Comparison of ENCODE assay signal across 1 cellular context in the genomic region with DNA sequence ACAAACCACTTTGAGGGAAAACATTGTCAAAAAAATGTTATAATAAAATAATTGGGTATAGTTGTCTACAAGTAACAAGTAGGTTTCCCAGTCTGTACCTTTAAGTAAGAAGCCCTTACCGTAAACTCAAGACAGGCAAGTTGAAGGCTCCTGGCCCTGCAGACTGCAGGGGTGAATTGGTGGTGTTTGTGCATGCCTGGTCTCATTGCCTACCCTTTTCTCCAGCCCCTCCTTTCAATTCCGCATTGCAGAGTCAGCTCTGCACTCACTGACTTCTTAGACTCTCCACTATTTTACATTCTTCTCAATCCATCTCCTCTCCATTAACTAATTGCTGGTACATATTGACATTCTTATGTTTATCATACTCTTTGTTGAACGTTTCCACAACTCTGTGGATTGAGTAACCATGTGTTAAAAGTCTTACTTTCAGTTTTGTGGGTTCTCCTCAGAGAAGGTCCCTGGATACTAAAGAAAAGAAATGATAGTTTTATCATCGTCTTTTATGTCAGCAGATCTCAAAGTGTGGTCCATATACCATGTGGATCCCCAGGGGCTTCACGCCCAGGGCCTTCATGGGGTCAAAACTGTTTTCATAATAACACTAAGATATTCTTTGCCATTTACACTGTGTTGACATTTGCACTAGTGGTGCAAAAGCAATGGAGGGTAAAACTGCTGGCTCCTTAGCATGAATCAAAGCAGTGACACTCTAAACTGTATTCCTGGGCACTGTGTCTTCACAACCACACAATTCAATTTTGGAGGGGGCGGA.
TF ChIP-seq lines count a peak whose summit lies in the region.

No MANE protein-coding gene starts in this region.

TF ChIP-seq in GM23338, 12 proteins besides CTCF, POLR2A, EP300 and RAD21 (continued from another document):
- TF ChIP-seq REST (IDR thresholded peaks at IDR 0.05; ENCODE audit: unreplicated experiment) (no peak), EZH2phosphoT487 (IDR thresholded peaks at IDR 0.05; ENCODE audit: unreplicated experiment) (no peak), NANOG (IDR thresholded peaks at IDR 0.05; ENCODE audit: borderline replicate concordance) (no peak), STAT1 (IDR thresholded peaks at IDR 0.05; ENCODE audit: unreplicated experiment) (no peak), JUNB (IDR thresholded peaks at IDR 0.05; ENCODE audit: unreplicated experiment) (no peak), CREB1 (CRISPR knock-in tag; IDR thresholded peaks at IDR 0.05; ENCODE audit: low read depth) (no peak), ZNF331 (CRISPR knock-in tag; IDR thresholded peaks at IDR 0.05; ENCODE audit: low read depth) (no peak), EZH2 (IDR thresholded peaks at IDR 0.05; ENCODE audit: low read depth, unreplicated experiment) (no peak), POLR2AphosphoS5 (IDR thresholded peaks at IDR 0.05; ENCODE audit: low read depth) (no peak)
- TF ChIP-seq, protein P1, sequence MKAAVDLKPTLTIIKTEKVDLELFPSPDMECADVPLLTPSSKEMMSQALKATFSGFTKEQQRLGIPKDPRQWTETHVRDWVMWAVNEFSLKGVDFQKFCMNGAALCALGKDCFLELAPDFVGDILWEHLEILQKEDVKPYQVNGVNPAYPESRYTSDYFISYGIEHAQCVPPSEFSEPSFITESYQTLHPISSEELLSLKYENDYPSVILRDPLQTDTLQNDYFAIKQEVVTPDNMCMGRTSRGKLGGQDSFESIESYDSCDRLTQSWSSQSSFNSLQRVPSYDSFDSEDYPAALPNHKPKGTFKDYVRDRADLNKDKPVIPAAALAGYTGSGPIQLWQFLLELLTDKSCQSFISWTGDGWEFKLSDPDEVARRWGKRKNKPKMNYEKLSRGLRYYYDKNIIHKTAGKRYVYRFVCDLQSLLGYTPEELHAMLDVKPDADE (IDR thresholded peaks at IDR 0.05): no peak
